In the genomic region with DNA sequence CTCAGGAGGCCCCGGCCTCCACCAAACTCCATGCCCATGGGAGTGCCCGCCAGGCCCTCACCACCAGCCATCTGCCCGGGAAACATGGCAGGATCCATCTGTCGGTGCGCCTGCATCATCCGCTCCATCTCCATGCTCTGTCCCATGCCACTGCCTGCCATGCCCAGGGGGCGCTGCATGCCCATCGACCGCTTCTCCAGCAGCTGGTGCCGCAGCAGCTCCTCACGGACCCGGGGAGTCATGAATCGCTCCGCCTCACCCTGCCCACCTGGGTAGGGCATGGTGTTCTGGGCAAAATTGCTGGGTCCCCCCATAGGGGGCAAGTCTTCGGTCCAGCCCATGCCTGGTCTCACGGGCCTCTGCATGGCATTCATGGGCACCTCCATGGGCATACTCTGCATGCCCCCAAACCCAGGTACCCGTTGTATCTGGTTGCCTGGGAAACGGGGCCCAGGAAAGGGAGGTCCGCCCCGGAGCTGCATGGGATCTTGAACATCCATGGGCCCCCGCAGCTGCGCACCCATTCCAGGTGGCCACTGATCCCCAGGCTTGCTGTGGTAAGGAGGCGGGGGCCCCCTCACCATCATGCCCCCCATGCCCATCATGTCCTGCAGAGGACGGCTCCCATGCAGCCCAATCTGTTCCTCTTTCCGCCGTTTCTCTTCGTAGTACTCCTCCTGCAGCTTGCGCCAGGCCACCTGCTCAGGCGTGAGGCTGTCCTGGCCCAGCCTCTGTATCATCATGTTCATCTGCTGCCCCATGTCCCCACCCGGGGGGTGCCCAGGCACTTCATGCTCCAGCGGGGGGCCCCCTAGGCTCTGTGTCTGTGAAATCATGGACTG, we compare ENCODE assay signal across 17 cellular contexts. TPM values are rescaled to one million over a fixed set of nuclear protein-coding genes. Genes with fewer than 3 reads are reported as not detected.
A peak's percentile ranks its signal among the peaks of the same experiment; 100 is the strongest.
DNase-seq lines count a peak whose midpoint lies in the region; ATAC-seq, FAIRE-seq and TF ChIP-seq lines count a peak whose summit lies in the region.
"Had no signal": no experiment of that assay in that cellular context is flagged by ENCODE, and none has a peak within 500 bp of the region (broad histone marks: within the 10 kb centered on the region; RNA-seq: fewer than 3 reads in every experiment).

No MANE protein-coding gene starts in this region.

- H3K9me3 Mint-ChIP-seq in activated CD4-positive, alpha-beta memory T cell treated with anti-CD3 and anti-CD28 coated beads for 36 hours, result no peaks in the 10 kb centered on the region
- no peaks in the 10 kb centered on the region for H3K9me3 Mint-ChIP-seq in activated CD4-positive, alpha-beta memory T cell treated with anti-CD3 and anti-CD28 coated beads, Interleukin-2, amount 10 ng/mL, durations not matched to agents 7 days and 5 days
- no peaks in the 10 kb centered on the region for H3K9me3 Mint-ChIP-seq in effector memory CD8-positive, alpha-beta T cell
- H3K9me3 Mint-ChIP-seq: dendritic cell treated with granulocyte-macrophage colony-stimulating factor and Interleukin-4, amounts not matched to agents 40 ng/mL and 50 ng/mL, for 4 days had no signal

- no peaks in the 10 kb centered on the region for H3K27me3 ChIP-seq in OCI-LY3 (ENCODE audit: low read depth, low read length)
- no peaks in the 10 kb centered on the region for H3K27me3 ChIP-seq in pancreas
- H3K27me3 ChIP-seq: upper lobe of left lung had no signal

- POLR2A ChIA-PET in activated CD4-positive, alpha-beta memory T cell treated with anti-CD3 and anti-CD28 coated beads for 36 hours (lab: Charles Lee), result no interaction called here
- POLR2A ChIA-PET in activated CD4-positive, alpha-beta memory T cell treated with anti-CD3 and anti-CD28 coated beads, Interleukin-2, amount 10 ng/mL, durations not matched to agents 7 days and 5 days (lab: Charles Lee), result no interaction called here

- H3K4me1 ChIP-seq in OCI-LY3 (ENCODE audit: low read length), result peaks cover 13% of the 10 kb centered on the region
- H3K4me1 ChIP-seq in pancreas, result no peaks in the 10 kb centered on the region

- H3K4me3 ChIP-seq in OCI-LY3 (ENCODE audit: low read length), result no peak overlapping the region
- no peak overlapping the region for H3K4me3 ChIP-seq in pancreas
- H3K4me3 ChIP-seq: left ventricle myocardium inferior, upper lobe of left lung had no signal

- H3K9ac ChIP-seq in OCI-LY3 (ENCODE audit: low read length), result no peak overlapping the region

- no peak for ATAC-seq in effector memory CD8-positive, alpha-beta T cell (replicated peaks)
- ATAC-seq in pancreas, result peak in 2 of 4 donors; percentile 5 to 10
- ATAC-seq in HG03565 (IDR thresholded peaks at IDR 0.05; ENCODE audit: unreplicated experiment), result no peak

- peaks cover 16% of the 10 kb centered on the region for H3K4me1 Mint-ChIP-seq in activated CD4-positive, alpha-beta memory T cell treated with anti-CD3 and anti-CD28 coated beads for 36 hours (ENCODE audit: low read depth)
- H3K4me1 Mint-ChIP-seq in activated CD4-positive, alpha-beta memory T cell treated with anti-CD3 and anti-CD28 coated beads, Interleukin-2, amount 10 ng/mL, durations not matched to agents 7 days and 5 days, result peaks cover 3% of the 10 kb centered on the region
- H3K4me1 Mint-ChIP-seq in effector memory CD8-positive, alpha-beta T cell (ENCODE audit: low read depth in 2 of 2), result peaks cover 11 to 25% of the 10 kb centered on the region in 2 donors

- WGBS in pancreas, 2 donors, result 87 to 88% methylated on average over 31 of the region's 31 CpGs

- no peak for FAIRE-seq in pancreas (lab: Jason Lieb, UNC)
- FAIRE-seq: A204.1 had no signal

- H3K27ac ChIP-seq in OCI-LY3 (ENCODE audit: low read length) (no peak overlapping the region), pancreas (no peak overlapping the region)
- H3K27ac ChIP-seq: left ventricle myocardium inferior, upper lobe of left lung had no signal

- peak overlapping the region; percentile 49 for H3K27ac Mint-ChIP-seq in activated CD4-positive, alpha-beta memory T cell treated with anti-CD3 and anti-CD28 coated beads for 36 hours
- no peak overlapping the region for H3K27ac Mint-ChIP-seq in activated CD4-positive, alpha-beta memory T cell treated with anti-CD3 and anti-CD28 coated beads, Interleukin-2, amount 10 ng/mL, durations not matched to agents 7 days and 5 days
- H3K27ac Mint-ChIP-seq in effector memory CD8-positive, alpha-beta T cell, result peak overlapping the region; percentile 64 to 98
- H3K27ac Mint-ChIP-seq: dendritic cell treated with granulocyte-macrophage colony-stimulating factor and Interleukin-4, amounts not matched to agents 40 ng/mL and 50 ng/mL, for 4 days had no signal

- no peak overlapping the region for H3K4me3 Mint-ChIP-seq in activated CD4-positive, alpha-beta memory T cell treated with anti-CD3 and anti-CD28 coated beads for 36 hours
- H3K4me3 Mint-ChIP-seq in activated CD4-positive, alpha-beta memory T cell treated with anti-CD3 and anti-CD28 coated beads, Interleukin-2, amount 10 ng/mL, durations not matched to agents 7 days and 5 days, result no peak overlapping the region
- peak overlapping the region in 1 of 2 donors; percentile 55 for H3K4me3 Mint-ChIP-seq in effector memory CD8-positive, alpha-beta T cell
- H3K4me3 Mint-ChIP-seq: dendritic cell treated with granulocyte-macrophage colony-stimulating factor and Interleukin-4, amounts not matched to agents 40 ng/mL and 50 ng/mL, for 4 days had no signal

- H3K36me3 Mint-ChIP-seq in activated CD4-positive, alpha-beta memory T cell treated with anti-CD3 and anti-CD28 coated beads for 36 hours, result peaks cover 28% of the 10 kb centered on the region
- peaks cover 33% of the 10 kb centered on the region for H3K36me3 Mint-ChIP-seq in activated CD4-positive, alpha-beta memory T cell treated with anti-CD3 and anti-CD28 coated beads, Interleukin-2, amount 10 ng/mL, durations not matched to agents 7 days and 5 days (ENCODE audit: low read depth)
- peaks cover 96% of the 10 kb centered on the region for H3K36me3 Mint-ChIP-seq in effector memory CD8-positive, alpha-beta T cell (ENCODE audit: insufficient read depth)

- H3K9me3 ChIP-seq in OCI-LY3 (ENCODE audit: insufficient read depth, low read length), result no peaks in the 10 kb centered on the region
- H3K9me3 ChIP-seq in pancreas, result no peaks in the 10 kb centered on the region
- H3K9me3 ChIP-seq: left ventricle myocardium inferior, upper lobe of left lung had no signal

- peak; percentile 24 for TF ChIP-seq CTCF in OCI-LY3 (IDR thresholded peaks at IDR 0.05; ENCODE audit: low read depth, low read length)
- no peak for TF ChIP-seq CTCF in pancreas (IDR thresholded peaks at IDR 0.05)

- H3K27me3 Mint-ChIP-seq in activated CD4-positive, alpha-beta memory T cell treated with anti-CD3 and anti-CD28 coated beads for 36 hours, result no peaks in the 10 kb centered on the region
- no peaks in the 10 kb centered on the region for H3K27me3 Mint-ChIP-seq in activated CD4-positive, alpha-beta memory T cell treated with anti-CD3 and anti-CD28 coated beads, Interleukin-2, amount 10 ng/mL, durations not matched to agents 7 days and 5 days
- H3K27me3 Mint-ChIP-seq in effector memory CD8-positive, alpha-beta T cell, result no peaks in the 10 kb centered on the region
- H3K27me3 Mint-ChIP-seq: dendritic cell treated with granulocyte-macrophage colony-stimulating factor and Interleukin-4, amounts not matched to agents 40 ng/mL and 50 ng/mL, for 4 days had no signal

- CTCF ChIA-PET in activated CD4-positive, alpha-beta memory T cell treated with anti-CD3 and anti-CD28 coated beads for 36 hours (lab: Charles Lee), result no interaction called here
- CTCF ChIA-PET in activated CD4-positive, alpha-beta memory T cell treated with anti-CD3 and anti-CD28 coated beads, Interleukin-2, amount 10 ng/mL, durations not matched to agents 7 days and 5 days (lab: Charles Lee), result interaction anchor here (0.7 kb wide), 1 partner anchor 28 kb away, joined by 3 read pairs; no protein-coding TSS in a partner anchor

- no peak for DNase-seq in activated CD4-positive, alpha-beta memory T cell treated with anti-CD3 and anti-CD28 coated beads for 36 hours
- no peak for DNase-seq in activated CD4-positive, alpha-beta memory T cell treated with anti-CD3 and anti-CD28 coated beads, Interleukin-2, amount 10 ng/mL, durations not matched to agents 7 days and 5 days
- no peak for DNase-seq in effector memory CD8-positive, alpha-beta T cell
- DNase-seq in pancreas (peak in 5 of 6 donors; percentile 16 to 72 (median 30)), NOMO-1 treated with dmso at 0.1 percent for 144 hours (lab: John Stamatoyannopoulos, UW; ENCODE audit: unreplicated experiment) (no peak), T-helper 1 cell (no peak)
- DNase-seq: activated effector memory CD4-positive, alpha-beta T cell treated with anti-CD3 and anti-CD28 coated beads, Interleukin-2, amount 50 U/mL, for 16 hours; DMS53; glutamatergic neuron; left ventricle myocardium inferior; NCI-H2029 treated with DMSO at 0.1 percent for 48 hours; SW 1271 had no signal

- peaks cover 15% of the 10 kb centered on the region for H3K36me3 ChIP-seq in OCI-LY3 (replicated peaks; ENCODE audit: low read depth, low read length)
- peaks cover 0 to 50% (median 28%) of the 10 kb centered on the region in 3 donors for H3K36me3 ChIP-seq in pancreas

- H2AFZ ChIP-seq in OCI-LY3 (ENCODE audit: low read depth, low read length), result no peak overlapping the region

- H4K20me1 ChIP-seq in OCI-LY3 (ENCODE audit: insufficient read depth, low read length), result peaks cover 40% of the 10 kb centered on the region

- H3K4me2 ChIP-seq in OCI-LY3 (ENCODE audit: low read length), result no peak overlapping the region

- intact Hi-C loops in activated CD4-positive, alpha-beta memory T cell treated with anti-CD3 and anti-CD28 coated beads for 36 hours (cut with micrococcal nuclease), result no loop called here
- intact Hi-C loops in pancreas (cut with DNase I), result loop anchor here in 1 of 3 donors (5.0 kb wide), 1 partner anchor 41 kb away; no protein-coding TSS in a partner anchor

- peaks cover 2% of the 10 kb centered on the region; the same call in 1 of the 2 replicates for H3K79me2 ChIP-seq in OCI-LY3 (ENCODE audit: low read length)

RNA-seq across cellular contexts. Expression of a gene that starts 18.0 kb away (rescaled TPM):
- total RNA-seq in activated CD4-positive, alpha-beta memory T cell treated with anti-CD3 and anti-CD28 coated beads for 36 hours, result 10 to 100 TPM; 28.0 to 28.3 TPM
- total RNA-seq in activated CD4-positive, alpha-beta memory T cell treated with anti-CD3 and anti-CD28 coated beads, Interleukin-2, amount 10 ng/mL, durations not matched to agents 7 days and 5 days, result under 1 TPM; 0.83 to 0.86 TPM
- under 1 TPM; 0.06 to 0.20 (median 0.12) TPM for total RNA-seq in pancreas
- polyA plus RNA-seq in pancreas, result under 1 TPM; 0.11 to 0.19 TPM
- total RNA-seq: left ventricle myocardium inferior had no signal

RNA-seq across cellular contexts. Expression of a gene that starts 24.0 kb away (rescaled TPM):
- total RNA-seq in activated CD4-positive, alpha-beta memory T cell treated with anti-CD3 and anti-CD28 coated beads for 36 hours, result 10 to 100 TPM; 28.2 to 31.8 TPM
- 10 to 100 TPM; 56.8 to 62.5 TPM for total RNA-seq in activated CD4-positive, alpha-beta memory T cell treated with anti-CD3 and anti-CD28 coated beads, Interleukin-2, amount 10 ng/mL, durations not matched to agents 7 days and 5 days
- total RNA-seq in pancreas, result 10 to 100 TPM; 15.2 to 40.8 (median 23.3) TPM
- 10 to 100 TPM in 1 of 2 donors, 1 to 10 TPM in 1; 6.5 to 31.4 TPM for polyA plus RNA-seq in pancreas

RNA-seq across cellular contexts. Expression of a gene that starts 54.4 kb away (rescaled TPM):
- not detected for total RNA-seq in activated CD4-positive, alpha-beta memory T cell treated with anti-CD3 and anti-CD28 coated beads for 36 hours
- not detected for total RNA-seq in activated CD4-positive, alpha-beta memory T cell treated with anti-CD3 and anti-CD28 coated beads, Interleukin-2, amount 10 ng/mL, durations not matched to agents 7 days and 5 days
- total RNA-seq in pancreas, result under 1 TPM in 1 of 6 donors, not detected in 5; 0.16 TPM
- under 1 TPM; 0.09 to 0.19 TPM for polyA plus RNA-seq in pancreas
- total RNA-seq: left ventricle myocardium inferior, upper lobe of left lung had no signal

Comparison
In these comparisons a context has a peak if more than half of its experiments do, and no peak if none do; other contexts are left out.
1. RNA of a gene that starts 18.0 kb away (total RNA-seq): 28.0 to 28.3 TPM in activated CD4-positive, alpha-beta memory T cell treated with anti-CD3 and anti-CD28 coated beads for 36 hours; 0.83 to 0.86 TPM in activated CD4-positive, alpha-beta memory T cell treated with anti-CD3 and anti-CD28 coated beads, Interleukin-2, amount 10 ng/mL, durations not matched to agents 7 days and 5 days and 0.06 to 0.20 TPM in pancreas; every median in the first group is over 10 times any median in the second.
2. DNase-seq: peak in pancreas (5 of 6); none in activated CD4-positive, alpha-beta memory T cell treated with anti-CD3 and anti-CD28 coated beads for 36 hours (single experiment), activated CD4-positive, alpha-beta memory T cell treated with anti-CD3 and anti-CD28 coated beads, Interleukin-2, amount 10 ng/mL, durations not matched to agents 7 days and 5 days (single experiment), effector memory CD8-positive, alpha-beta T cell (0 of 3), NOMO-1 treated with dmso at 0.1 percent for 144 hours (single experiment) and T-helper 1 cell (0 of 5).